25 cellular contexts compared by ENCODE assay signal in genomic region chr2:235963853-235964577, GRCh38.
"Had no signal": no experiment of that assay in that cellular context is flagged by ENCODE, and none has a peak within 500 bp of the region (broad histone marks: within the 10 kb centered on the region; RNA-seq: fewer than 3 reads in every experiment).

No MANE protein-coding gene starts in this region.

- H3K36me3 Mint-ChIP-seq: memory B cell; naive B cell; natural killer cell treated with Interleukin-12 subunit alpha and Interleukin-12 subunit beta and Interleukin-15 and Interleukin-18, amount 100 ng/mL, for 72 hours had no signal

- H3K4me1 ChIP-seq: gastrocnemius medialis, right atrium auricular region, tibial nerve, upper lobe of left lung had no signal

- H3K27ac Mint-ChIP-seq: endodermal cell; memory B cell; mesothelial cell of epicardium; naive B cell; natural killer cell treated with Interleukin-12 subunit alpha and Interleukin-12 subunit beta and Interleukin-15 and Interleukin-18, amount 100 ng/mL, for 72 hours; progenitor cell of endocrine pancreas; stimulated activated naive CD8-positive, alpha-beta T cell treated with anti-CD3 and anti-CD28 coated beads, Interleukin-15, amount 100 ng/mL, for 72 hours had no signal

- H3K36me3 ChIP-seq: gastrocnemius medialis, neutrophil, right atrium auricular region had no signal

- H3K27me3 ChIP-seq: gastrocnemius medialis, neutrophil, right atrium auricular region, tibial nerve, upper lobe of left lung had no signal

- H3K79me2 ChIP-seq: parathyroid adenoma had no signal

- H3K9me3 Mint-ChIP-seq: endodermal cell; mesothelial cell of epicardium; natural killer cell treated with Interleukin-12 subunit alpha and Interleukin-12 subunit beta and Interleukin-15 and Interleukin-18, amount 100 ng/mL, for 72 hours; neural crest cell; stimulated activated naive CD8-positive, alpha-beta T cell treated with anti-CD3 and anti-CD28 coated beads, Interleukin-15, amount 100 ng/mL, for 72 hours had no signal

- ATAC-seq: esophagus mucosa; gastrocnemius medialis; mucosa of descending colon; natural killer cell treated with Interleukin-12 subunit alpha and Interleukin-12 subunit beta and Interleukin-15 and Interleukin-18, amount 100 ng/mL, for 72 hours; stimulated activated naive CD8-positive, alpha-beta T cell treated with anti-CD3 and anti-CD28 coated beads, Interleukin-15, amount 100 ng/mL, for 72 hours had no signal

- H2AFZ ChIP-seq: parathyroid adenoma had no signal

- H3K27ac ChIP-seq: epithelial cell of prostate, gastrocnemius medialis, neutrophil, parathyroid adenoma, right atrium auricular region, skin epidermis, tibial nerve, upper lobe of left lung had no signal

- H3K4me1 Mint-ChIP-seq: endodermal cell; memory B cell; mesothelial cell of epicardium; naive B cell; stimulated activated naive CD8-positive, alpha-beta T cell treated with anti-CD3 and anti-CD28 coated beads, Interleukin-15, amount 100 ng/mL, for 72 hours had no signal

- DNase-seq: cerebellar nuclear complex; cortex of kidney; endodermal cell; foreskin fibroblast; gastrocnemius medialis; mucosa of descending colon; naive B cell; stimulated activated CD4-positive, alpha-beta T cell treated with anti-CD3 and anti-CD28 coated beads, Interleukin-15, amount 100 ng/mL, for 24 hours; stimulated activated CD4-positive, alpha-beta T cell treated with anti-CD3 and anti-CD28 coated beads, Interleukin-2, amount 100 ng/mL, for 48 hours; stimulated activated naive CD4-positive, alpha-beta T cell; stimulated activated naive CD8-positive, alpha-beta T cell treated with anti-CD3 and anti-CD28 coated beads, Interleukin-15, amount 100 ng/mL, for 72 hours; upper lobe of left lung had no signal

- H3K4me3 Mint-ChIP-seq: endodermal cell; memory B cell; mesothelial cell of epicardium; naive B cell; natural killer cell treated with Interleukin-12 subunit alpha and Interleukin-12 subunit beta and Interleukin-15 and Interleukin-18, amount 100 ng/mL, for 72 hours; neural crest cell; stimulated activated naive CD8-positive, alpha-beta T cell treated with anti-CD3 and anti-CD28 coated beads, Interleukin-15, amount 100 ng/mL, for 72 hours had no signal

- H3K9me3 ChIP-seq: gastrocnemius medialis, mucosa of descending colon, neutrophil, right atrium auricular region, tibial nerve, upper lobe of left lung had no signal

- H3K4me3 ChIP-seq: gastrocnemius medialis, lung, mucosa of descending colon, right atrium auricular region, skin epidermis, tibial nerve, upper lobe of left lung had no signal
